In the genomic region with DNA sequence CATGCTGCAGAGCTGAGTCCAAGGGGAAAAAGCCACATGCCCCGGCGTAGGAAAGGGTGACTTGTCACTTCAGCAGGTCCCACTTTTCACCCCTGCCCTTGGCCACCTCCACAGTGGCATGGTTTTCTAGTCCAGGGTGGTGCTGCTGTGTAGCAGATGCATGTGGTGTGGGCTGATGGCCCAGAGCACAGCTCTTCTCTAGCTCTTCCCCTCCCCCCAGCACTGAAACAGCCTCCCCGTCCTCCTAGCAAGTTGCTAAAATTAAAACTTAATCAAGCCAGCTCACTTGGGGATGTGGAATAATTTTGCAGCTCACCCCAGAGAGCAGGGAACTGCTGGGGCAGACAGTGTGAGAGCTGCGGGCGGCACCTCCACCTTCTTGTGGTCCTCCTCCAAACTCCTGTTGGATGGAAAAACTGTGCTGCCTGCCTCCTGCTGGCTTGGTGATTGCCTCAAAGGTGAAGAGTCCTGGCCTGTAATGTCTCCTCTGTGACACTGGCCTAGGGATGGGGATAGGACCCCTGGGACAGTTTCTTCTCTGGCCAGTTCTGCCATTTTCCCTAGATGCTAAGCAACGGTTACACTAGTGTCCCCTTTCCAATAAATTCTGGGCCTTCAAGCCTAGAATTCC, we compare ENCODE assay signal across 2 cellular contexts.
TF ChIP-seq lines count a peak whose summit lies in the region.

No MANE protein-coding gene starts in this region.

TF ChIP-seq in K562, 482 proteins besides CTCF, POLR2A, EP300 and RAD21 (continues in another document):
- TF ChIP-seq NBN (IDR thresholded peaks at IDR 0.05; ENCODE audit: low read depth) (no peak), MCM7 (IDR thresholded peaks at IDR 0.05) (no peak), MTF1 (CRISPR knock-in tag; IDR thresholded peaks at IDR 0.05; ENCODE audit: borderline replicate concordance) (no peak), SMAD1 (IDR thresholded peaks at IDR 0.05; ENCODE audit: low read depth, low read length, partially characterized antibody) (no peak)
- TF ChIP-seq, protein P1, sequence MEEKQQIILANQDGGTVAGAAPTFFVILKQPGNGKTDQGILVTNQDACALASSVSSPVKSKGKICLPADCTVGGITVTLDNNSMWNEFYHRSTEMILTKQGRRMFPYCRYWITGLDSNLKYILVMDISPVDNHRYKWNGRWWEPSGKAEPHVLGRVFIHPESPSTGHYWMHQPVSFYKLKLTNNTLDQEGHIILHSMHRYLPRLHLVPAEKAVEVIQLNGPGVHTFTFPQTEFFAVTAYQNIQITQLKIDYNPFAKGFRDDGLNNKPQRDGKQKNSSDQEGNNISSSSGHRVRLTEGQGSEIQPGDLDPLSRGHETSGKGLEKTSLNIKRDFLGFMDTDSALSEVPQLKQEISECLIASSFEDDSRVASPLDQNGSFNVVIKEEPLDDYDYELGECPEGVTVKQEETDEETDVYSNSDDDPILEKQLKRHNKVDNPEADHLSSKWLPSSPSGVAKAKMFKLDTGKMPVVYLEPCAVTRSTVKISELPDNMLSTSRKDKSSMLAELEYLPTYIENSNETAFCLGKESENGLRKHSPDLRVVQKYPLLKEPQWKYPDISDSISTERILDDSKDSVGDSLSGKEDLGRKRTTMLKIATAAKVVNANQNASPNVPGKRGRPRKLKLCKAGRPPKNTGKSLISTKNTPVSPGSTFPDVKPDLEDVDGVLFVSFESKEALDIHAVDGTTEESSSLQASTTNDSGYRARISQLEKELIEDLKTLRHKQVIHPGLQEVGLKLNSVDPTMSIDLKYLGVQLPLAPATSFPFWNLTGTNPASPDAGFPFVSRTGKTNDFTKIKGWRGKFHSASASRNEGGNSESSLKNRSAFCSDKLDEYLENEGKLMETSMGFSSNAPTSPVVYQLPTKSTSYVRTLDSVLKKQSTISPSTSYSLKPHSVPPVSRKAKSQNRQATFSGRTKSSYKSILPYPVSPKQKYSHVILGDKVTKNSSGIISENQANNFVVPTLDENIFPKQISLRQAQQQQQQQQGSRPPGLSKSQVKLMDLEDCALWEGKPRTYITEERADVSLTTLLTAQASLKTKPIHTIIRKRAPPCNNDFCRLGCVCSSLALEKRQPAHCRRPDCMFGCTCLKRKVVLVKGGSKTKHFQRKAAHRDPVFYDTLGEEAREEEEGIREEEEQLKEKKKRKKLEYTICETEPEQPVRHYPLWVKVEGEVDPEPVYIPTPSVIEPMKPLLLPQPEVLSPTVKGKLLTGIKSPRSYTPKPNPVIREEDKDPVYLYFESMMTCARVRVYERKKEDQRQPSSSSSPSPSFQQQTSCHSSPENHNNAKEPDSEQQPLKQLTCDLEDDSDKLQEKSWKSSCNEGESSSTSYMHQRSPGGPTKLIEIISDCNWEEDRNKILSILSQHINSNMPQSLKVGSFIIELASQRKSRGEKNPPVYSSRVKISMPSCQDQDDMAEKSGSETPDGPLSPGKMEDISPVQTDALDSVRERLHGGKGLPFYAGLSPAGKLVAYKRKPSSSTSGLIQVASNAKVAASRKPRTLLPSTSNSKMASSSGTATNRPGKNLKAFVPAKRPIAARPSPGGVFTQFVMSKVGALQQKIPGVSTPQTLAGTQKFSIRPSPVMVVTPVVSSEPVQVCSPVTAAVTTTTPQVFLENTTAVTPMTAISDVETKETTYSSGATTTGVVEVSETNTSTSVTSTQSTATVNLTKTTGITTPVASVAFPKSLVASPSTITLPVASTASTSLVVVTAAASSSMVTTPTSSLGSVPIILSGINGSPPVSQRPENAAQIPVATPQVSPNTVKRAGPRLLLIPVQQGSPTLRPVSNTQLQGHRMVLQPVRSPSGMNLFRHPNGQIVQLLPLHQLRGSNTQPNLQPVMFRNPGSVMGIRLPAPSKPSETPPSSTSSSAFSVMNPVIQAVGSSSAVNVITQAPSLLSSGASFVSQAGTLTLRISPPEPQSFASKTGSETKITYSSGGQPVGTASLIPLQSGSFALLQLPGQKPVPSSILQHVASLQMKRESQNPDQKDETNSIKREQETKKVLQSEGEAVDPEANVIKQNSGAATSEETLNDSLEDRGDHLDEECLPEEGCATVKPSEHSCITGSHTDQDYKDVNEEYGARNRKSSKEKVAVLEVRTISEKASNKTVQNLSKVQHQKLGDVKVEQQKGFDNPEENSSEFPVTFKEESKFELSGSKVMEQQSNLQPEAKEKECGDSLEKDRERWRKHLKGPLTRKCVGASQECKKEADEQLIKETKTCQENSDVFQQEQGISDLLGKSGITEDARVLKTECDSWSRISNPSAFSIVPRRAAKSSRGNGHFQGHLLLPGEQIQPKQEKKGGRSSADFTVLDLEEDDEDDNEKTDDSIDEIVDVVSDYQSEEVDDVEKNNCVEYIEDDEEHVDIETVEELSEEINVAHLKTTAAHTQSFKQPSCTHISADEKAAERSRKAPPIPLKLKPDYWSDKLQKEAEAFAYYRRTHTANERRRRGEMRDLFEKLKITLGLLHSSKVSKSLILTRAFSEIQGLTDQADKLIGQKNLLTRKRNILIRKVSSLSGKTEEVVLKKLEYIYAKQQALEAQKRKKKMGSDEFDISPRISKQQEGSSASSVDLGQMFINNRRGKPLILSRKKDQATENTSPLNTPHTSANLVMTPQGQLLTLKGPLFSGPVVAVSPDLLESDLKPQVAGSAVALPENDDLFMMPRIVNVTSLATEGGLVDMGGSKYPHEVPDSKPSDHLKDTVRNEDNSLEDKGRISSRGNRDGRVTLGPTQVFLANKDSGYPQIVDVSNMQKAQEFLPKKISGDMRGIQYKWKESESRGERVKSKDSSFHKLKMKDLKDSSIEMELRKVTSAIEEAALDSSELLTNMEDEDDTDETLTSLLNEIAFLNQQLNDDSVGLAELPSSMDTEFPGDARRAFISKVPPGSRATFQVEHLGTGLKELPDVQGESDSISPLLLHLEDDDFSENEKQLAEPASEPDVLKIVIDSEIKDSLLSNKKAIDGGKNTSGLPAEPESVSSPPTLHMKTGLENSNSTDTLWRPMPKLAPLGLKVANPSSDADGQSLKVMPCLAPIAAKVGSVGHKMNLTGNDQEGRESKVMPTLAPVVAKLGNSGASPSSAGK (IDR thresholded peaks at IDR 0.05): no peak
- TF ChIP-seq, protein P2, sequence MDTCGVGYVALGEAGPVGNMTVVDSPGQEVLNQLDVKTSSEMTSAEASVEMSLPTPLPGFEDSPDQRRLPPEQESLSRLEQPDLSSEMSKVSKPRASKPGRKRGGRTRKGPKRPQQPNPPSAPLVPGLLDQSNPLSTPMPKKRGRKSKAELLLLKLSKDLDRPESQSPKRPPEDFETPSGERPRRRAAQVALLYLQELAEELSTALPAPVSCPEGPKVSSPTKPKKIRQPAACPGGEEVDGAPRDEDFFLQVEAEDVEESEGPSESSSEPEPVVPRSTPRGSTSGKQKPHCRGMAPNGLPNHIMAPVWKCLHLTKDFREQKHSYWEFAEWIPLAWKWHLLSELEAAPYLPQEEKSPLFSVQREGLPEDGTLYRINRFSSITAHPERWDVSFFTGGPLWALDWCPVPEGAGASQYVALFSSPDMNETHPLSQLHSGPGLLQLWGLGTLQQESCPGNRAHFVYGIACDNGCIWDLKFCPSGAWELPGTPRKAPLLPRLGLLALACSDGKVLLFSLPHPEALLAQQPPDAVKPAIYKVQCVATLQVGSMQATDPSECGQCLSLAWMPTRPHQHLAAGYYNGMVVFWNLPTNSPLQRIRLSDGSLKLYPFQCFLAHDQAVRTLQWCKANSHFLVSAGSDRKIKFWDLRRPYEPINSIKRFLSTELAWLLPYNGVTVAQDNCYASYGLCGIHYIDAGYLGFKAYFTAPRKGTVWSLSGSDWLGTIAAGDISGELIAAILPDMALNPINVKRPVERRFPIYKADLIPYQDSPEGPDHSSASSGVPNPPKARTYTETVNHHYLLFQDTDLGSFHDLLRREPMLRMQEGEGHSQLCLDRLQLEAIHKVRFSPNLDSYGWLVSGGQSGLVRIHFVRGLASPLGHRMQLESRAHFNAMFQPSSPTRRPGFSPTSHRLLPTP (IDR thresholded peaks at IDR 0.05; ENCODE audit: borderline replicate concordance, extremely low read depth, insufficient read length): no peak

TF ChIP-seq in endothelial cell of umbilical vein, 7 proteins besides CTCF, POLR2A, EP300 and RAD21:
- TF ChIP-seq EZH2 (IDR thresholded peaks at IDR 0.05; ENCODE audit: borderline replicate concordance, low read depth, low read length, severe bottlenecking) (peak; percentile 26), POLR2AphosphoS5 (IDR thresholded peaks at IDR 0.05; ENCODE audit: insufficient read depth, low read depth, low read length) (no peak), GATA2 (IDR thresholded peaks at IDR 0.05; ENCODE audit: insufficient read depth, insufficient read length, low read depth, low read length) (no peak), JUN (IDR thresholded peaks at IDR 0.05; ENCODE audit: borderline replicate concordance, insufficient read depth, insufficient read length, low read depth) (no peak), MYC (IDR thresholded peaks at IDR 0.05; ENCODE audit: low read depth, low read length) (no peak)
